ENCODE assay signal across 8 cellular contexts in genomic region chr16:46629331-46629843, GRCh38. TPM values are rescaled to one million over a fixed set of nuclear protein-coding genes. Genes with fewer than 3 reads are reported as not detected.
A peak's percentile ranks its signal among the peaks of the same experiment; 100 is the strongest.
DNase-seq lines count a peak whose midpoint lies in the region; ATAC-seq and TF ChIP-seq lines count a peak whose summit lies in the region.

No MANE protein-coding gene starts in this region.

- H3K4me1 Mint-ChIP-seq in osteocyte (ENCODE audit: unreplicated experiment): peaks cover 22% of the 10 kb centered on the region
- no peaks in the 10 kb centered on the region for H3K4me1 Mint-ChIP-seq in CD8-positive, alpha-beta T cell (ENCODE audit: low read depth)

- CTCF ChIA-PET in CD8-positive, alpha-beta T cell (lab: Charles Lee): no interaction called here

- ATAC-seq in CD8-positive, alpha-beta T cell: no peak

- peak overlapping the region; percentile 53 for H3K27ac Mint-ChIP-seq in osteocyte (ENCODE audit: unreplicated experiment)
- H3K27ac Mint-ChIP-seq in CD8-positive, alpha-beta T cell: no peak overlapping the region

- intact Hi-C loops in dorsolateral prefrontal cortex (cut with DNase I): no loop called here
- intact Hi-C loops in CD8-positive, alpha-beta T cell (cut with DNase I, micrococcal nuclease): no loop called here

- H3K4me3 Mint-ChIP-seq in osteocyte (ENCODE audit: unreplicated experiment): no peak overlapping the region
- no peak overlapping the region for H3K4me3 Mint-ChIP-seq in CD8-positive, alpha-beta T cell

- 16 to 20% methylated on average over 6 of the region's 6 CpGs for WGBS in tibial nerve, 2 donors

- H3K9me3 ChIP-seq in CD8-positive, alpha-beta T cell (ENCODE audit: low read length): no peaks in the 10 kb centered on the region
- no peaks in the 10 kb centered on the region for H3K9me3 ChIP-seq in tibial nerve

- peak overlapping the region in 2 of 59 donors; percentile 18 to 22 for H3K27ac ChIP-seq in dorsolateral prefrontal cortex
- no peak overlapping the region for H3K27ac ChIP-seq in CD8-positive, alpha-beta T cell (ENCODE audit: low read depth, low read length)
- no peak overlapping the region for H3K27ac ChIP-seq in tibial nerve

- H3K4me1 ChIP-seq in CD8-positive, alpha-beta T cell (ENCODE audit: insufficient read depth, low read length): no peaks in the 10 kb centered on the region
- H3K4me1 ChIP-seq in tibial nerve: peaks cover 0 to 9% (median 0%) of the 10 kb centered on the region in 4 donors

- no peaks in the 10 kb centered on the region for H3K9me3 Mint-ChIP-seq in osteocyte (ENCODE audit: unreplicated experiment)
- H3K9me3 Mint-ChIP-seq in CD8-positive, alpha-beta T cell: no peaks in the 10 kb centered on the region

- H3K36me3 ChIP-seq in CD8-positive, alpha-beta T cell (ENCODE audit: insufficient read depth, low read length): no peaks in the 10 kb centered on the region
- no peaks in the 10 kb centered on the region for H3K36me3 ChIP-seq in tibial nerve

- POLR2A ChIA-PET in CD8-positive, alpha-beta T cell (lab: Charles Lee): no interaction called here

- H3K36me3 Mint-ChIP-seq in osteocyte (ENCODE audit: unreplicated experiment): no peaks in the 10 kb centered on the region
- no peaks in the 10 kb centered on the region for H3K36me3 Mint-ChIP-seq in CD8-positive, alpha-beta T cell

- H3K27me3 ChIP-seq in dorsolateral prefrontal cortex: no peaks in the 10 kb centered on the region
- H3K27me3 ChIP-seq in CD8-positive, alpha-beta T cell (ENCODE audit: insufficient read depth, low read length): no peaks in the 10 kb centered on the region
- H3K27me3 ChIP-seq in tibial nerve: no peaks in the 10 kb centered on the region

- H3K4me3 ChIP-seq in dorsolateral prefrontal cortex (peak overlapping the region in 1 of 59 donors; percentile 0), tibial nerve (no peak overlapping the region)
- no peak overlapping the region for H3K4me3 ChIP-seq in CD8-positive, alpha-beta T cell (ENCODE audit: low read depth, low read length)

- H3K27me3 Mint-ChIP-seq in osteocyte (ENCODE audit: unreplicated experiment): peaks cover 10% of the 10 kb centered on the region
- H3K27me3 Mint-ChIP-seq in CD8-positive, alpha-beta T cell (ENCODE audit: low read depth): no peaks in the 10 kb centered on the region

- TF ChIP-seq EP300 in tibial nerve (IDR thresholded peaks at IDR 0.05): no peak

- TF ChIP-seq POLR2A in tibial nerve (IDR thresholded peaks at IDR 0.05): no peak

- in situ Hi-C loops in GM13976 (cut with MboI; ENCODE audit: low sequenced_read_pairs, unreplicated experiment): no loop called here

- peak; percentile 41 for DNase-seq in GM13976 (ENCODE audit: low spot score)
- peak; percentile 8 for DNase-seq in NCI-H774 (lab: John Stamatoyannopoulos, UW)
- DNase-seq in dorsolateral prefrontal cortex: peak in 1 of 10 donors; percentile 28
- DNase-seq in osteocyte (ENCODE audit: extremely low spot score, unreplicated experiment): no peak
- DNase-seq in CD8-positive, alpha-beta T cell: no peak
- DNase-seq in NCI-H2029 (lab: John Stamatoyannopoulos, UW): no peak
- no peak for DNase-seq in cortex of kidney (lab: John Stamatoyannopoulos, UW)
- DNase-seq in tibial nerve (ENCODE audit: low spot score in 2 of 2): no peak

- TF ChIP-seq CTCF in GM13976 (IDR thresholded peaks at IDR 0.05; ENCODE audit: borderline replicate concordance, control extremely low read depth, extremely low read depth, insufficient read depth, missing control alignments) (no peak), dorsolateral prefrontal cortex (IDR thresholded peaks at IDR 0.05 in 54 of 56, conservative IDR thresholded peaks at IDR 0.05 in 2 of 56; ENCODE audit: low read depth in 1 of 56, partially characterized antibody in 56 of 56) (peak in 48 of 56 donors; percentile 11 to 56 (median 40)), osteocyte (IDR thresholded peaks at IDR 0.05) (peak; percentile 57), tibial nerve (IDR thresholded peaks at IDR 0.05) (peak in 1 of 5 experiments; percentile 11)
- TF ChIP-seq CTCF in CD8-positive, alpha-beta T cell (IDR thresholded peaks at IDR 0.05): no peak

RNA-seq across cellular contexts. Expression of gene SHCBP1, which starts 8.2 kb away (rescaled TPM):
- total RNA-seq in dorsolateral prefrontal cortex (1 to 10 TPM in 108 of 120 experiments, under 1 TPM in 12; 0.53 to 6.2 (median 2.0) TPM), osteocyte (4.2 and 5.8 TPM in 2 replicates), tibial nerve (1 to 10 TPM in 2 of 4 donors, under 1 TPM in 2; under 0.01 to 3.5 (median 1.4) TPM)
- total RNA-seq in CD8-positive, alpha-beta T cell: 1 to 10 TPM in 1 of 2 experiments, under 1 TPM in 1; 0.52 to 1.3 TPM

RNA-seq across cellular contexts. Expression of gene VPS35, which starts 59.6 kb away (rescaled TPM):
- 100 to 1,000 TPM in 99 of 120 experiments, 10 to 100 TPM in 21; 54.2 to 181 (median 128) TPM for total RNA-seq in dorsolateral prefrontal cortex
- 103 and 109 TPM in 2 replicates for total RNA-seq in osteocyte
- total RNA-seq in CD8-positive, alpha-beta T cell: 10 to 100 TPM; 30.1 to 32.1 TPM
- 10 to 100 TPM; 26.1 to 54.4 (median 40.0) TPM for total RNA-seq in tibial nerve

Comparison
In these comparisons a context has a peak if more than half of its experiments do, and no peak if none do; other contexts are left out.
1. DNase-seq: peak in GM13976 (single experiment) and NCI-H774 (single experiment); none in osteocyte (single experiment), CD8-positive, alpha-beta T cell (0 of 7), NCI-H2029 (single experiment), cortex of kidney (single experiment) and tibial nerve (0 of 2).
2. CTCF ChIP-seq: peak in dorsolateral prefrontal cortex (48 of 56) and osteocyte (single experiment); none in GM13976 (single experiment) and CD8-positive, alpha-beta T cell (single experiment).